Comparison of ENCODE assay signal across 22 cellular contexts in genomic region chr13:32917504-32917903, GRCh38.
DNase-seq lines count a peak whose midpoint lies in the region; ATAC-seq and TF ChIP-seq lines count a peak whose summit lies in the region.
"Had no signal": no experiment of that assay in that cellular context is flagged by ENCODE, and none has a peak within 500 bp of the region (broad histone marks: within the 10 kb centered on the region; RNA-seq: fewer than 3 reads in every experiment).

No MANE protein-coding gene starts in this region.

- no peaks in the 10 kb centered on the region for H3K27me3 ChIP-seq in brain microvascular endothelial cell (replicated peaks)
- H3K27me3 ChIP-seq in Peyer's patch = no peaks in the 10 kb centered on the region
- H3K27me3 ChIP-seq: esophagus squamous epithelium, heart left ventricle, pancreas, sigmoid colon, SJCRH30 had no signal

- H3K27ac ChIP-seq in brain microvascular endothelial cell = no peak overlapping the region
- H3K27ac ChIP-seq in Peyer's patch = no peak overlapping the region
- H3K27ac ChIP-seq: esophagus squamous epithelium, heart left ventricle, pancreas, sigmoid colon, SJCRH30 had no signal

- TF ChIP-seq CTCF in brain microvascular endothelial cell (IDR thresholded peaks at IDR 0.05; ENCODE audit: low read depth, low read length, missing control alignments) (no peak), Peyer's patch (IDR thresholded peaks at IDR 0.05) (no peak)

- no peaks in the 10 kb centered on the region for H3K27me3 Mint-ChIP-seq in activated naive CD8-positive, alpha-beta T cell
- H3K27me3 Mint-ChIP-seq in activated naive CD8-positive, alpha-beta T cell treated with anti-CD3 and anti-CD28 coated beads for 36 hours = no peaks in the 10 kb centered on the region

- no peaks in the 10 kb centered on the region for H3K4me1 ChIP-seq in Peyer's patch
- H3K4me1 ChIP-seq: esophagus squamous epithelium, heart left ventricle, pancreas, sigmoid colon had no signal

- peaks cover 13% of the 10 kb centered on the region for H3K36me3 Mint-ChIP-seq in activated naive CD8-positive, alpha-beta T cell
- peaks cover 4% of the 10 kb centered on the region for H3K36me3 Mint-ChIP-seq in activated naive CD8-positive, alpha-beta T cell treated with anti-CD3 and anti-CD28 coated beads for 36 hours
- no peaks in the 10 kb centered on the region for H3K36me3 Mint-ChIP-seq in stimulated activated effector memory CD8-positive, alpha-beta T cell treated with anti-CD3 and anti-CD28 coated beads, Interleukin-12 subunit alpha, Interleukin-12 subunit beta, amount 100 ng/mL, for 72 hours
- H3K36me3 Mint-ChIP-seq: CD8-positive, alpha-beta memory T cell had no signal

- ATAC-seq in stimulated activated effector memory CD8-positive, alpha-beta T cell treated with anti-CD3 and anti-CD28 coated beads, Interleukin-12 subunit alpha, Interleukin-12 subunit beta, amount 100 ng/mL, for 72 hours = peak; percentile 97
- ATAC-seq in GM21529 (IDR thresholded peaks at IDR 0.05; ENCODE audit: unreplicated experiment) = no peak
- ATAC-seq: HCT116, heart left ventricle, pancreas had no signal

- peak overlapping the region; percentile 55 for H3K27ac Mint-ChIP-seq in activated naive CD8-positive, alpha-beta T cell
- H3K27ac Mint-ChIP-seq in activated naive CD8-positive, alpha-beta T cell treated with anti-CD3 and anti-CD28 coated beads for 36 hours = no peak overlapping the region
- H3K27ac Mint-ChIP-seq in stimulated activated effector memory CD8-positive, alpha-beta T cell treated with anti-CD3 and anti-CD28 coated beads, Interleukin-12 subunit alpha, Interleukin-12 subunit beta, amount 100 ng/mL, for 72 hours = no peak overlapping the region
- H3K27ac Mint-ChIP-seq: CD8-positive, alpha-beta memory T cell had no signal

- H3K4me3 Mint-ChIP-seq in activated naive CD8-positive, alpha-beta T cell = no peak overlapping the region
- no peak overlapping the region for H3K4me3 Mint-ChIP-seq in activated naive CD8-positive, alpha-beta T cell treated with anti-CD3 and anti-CD28 coated beads for 36 hours
- no peak overlapping the region for H3K4me3 Mint-ChIP-seq in stimulated activated effector memory CD8-positive, alpha-beta T cell treated with anti-CD3 and anti-CD28 coated beads, Interleukin-12 subunit alpha, Interleukin-12 subunit beta, amount 100 ng/mL, for 72 hours
- H3K4me3 Mint-ChIP-seq: CD8-positive, alpha-beta memory T cell had no signal

- no peak for TF ChIP-seq POLR2A in Peyer's patch (IDR thresholded peaks at IDR 0.05)

- DNase-seq in activated naive CD8-positive, alpha-beta T cell treated with anti-CD3 and anti-CD28 coated beads for 36 hours = no peak
- DNase-seq in HT1080 (ENCODE audit: low read depth) (peak; percentile 71), brain microvascular endothelial cell (peak; percentile 12), NCI-H345 treated with DMSO at 0.1 percent for 48 hours (lab: John Stamatoyannopoulos, UW; ENCODE audit: unreplicated experiment) (no peak), Peyer's patch (no peak)
- no peak for DNase-seq in stimulated activated effector memory CD8-positive, alpha-beta T cell treated with anti-CD3 and anti-CD28 coated beads, Interleukin-12 subunit alpha, Interleukin-12 subunit beta, amount 100 ng/mL, for 72 hours (ENCODE audit: low spot score in 2 of 2)
- DNase-seq: activated CD4-positive, CD25-positive, alpha-beta regulatory T cell; CD8-positive, alpha-beta memory T cell; central memory CD4-positive, alpha-beta T cell; esophagus squamous epithelium; heart left ventricle; KG1; NCI-H2081 treated with DMSO at 0.1 percent for 48 hours; NCI-H510A treated with DMSO at 0.1 percent for 48 hours; pancreas; sigmoid colon; SJCRH30; stimulated activated CD4-positive, alpha-beta T cell treated with anti-CD3 and anti-CD28 coated beads, Interleukin-2, amount 100 ng/mL, for 24 hours had no signal

- H3K36me3 ChIP-seq in brain microvascular endothelial cell (replicated peaks) (no peaks in the 10 kb centered on the region), Peyer's patch (no peaks in the 10 kb centered on the region)
- H3K36me3 ChIP-seq: esophagus squamous epithelium, heart left ventricle, pancreas, sigmoid colon, SJCRH30 had no signal

- in situ Hi-C loops in brain microvascular endothelial cell (cut with HindIII; ENCODE audit: low pct_ligation_motif_present, low sequenced_read_pairs) = no loop called here

- H3K9me3 ChIP-seq in Peyer's patch = no peaks in the 10 kb centered on the region
- H3K9me3 ChIP-seq: esophagus squamous epithelium, pancreas had no signal

- H3K4me1 Mint-ChIP-seq in activated naive CD8-positive, alpha-beta T cell (ENCODE audit: low read depth) = peaks cover 7% of the 10 kb centered on the region
- peaks cover 7% of the 10 kb centered on the region for H3K4me1 Mint-ChIP-seq in activated naive CD8-positive, alpha-beta T cell treated with anti-CD3 and anti-CD28 coated beads for 36 hours
- H3K4me1 Mint-ChIP-seq in stimulated activated effector memory CD8-positive, alpha-beta T cell treated with anti-CD3 and anti-CD28 coated beads, Interleukin-12 subunit alpha, Interleukin-12 subunit beta, amount 100 ng/mL, for 72 hours = peaks cover 20% of the 10 kb centered on the region

- H3K9me3 Mint-ChIP-seq in activated naive CD8-positive, alpha-beta T cell (ENCODE audit: low read depth) = peaks cover 10% of the 10 kb centered on the region
- peaks cover 10% of the 10 kb centered on the region for H3K9me3 Mint-ChIP-seq in activated naive CD8-positive, alpha-beta T cell treated with anti-CD3 and anti-CD28 coated beads for 36 hours
- H3K9me3 Mint-ChIP-seq in stimulated activated effector memory CD8-positive, alpha-beta T cell treated with anti-CD3 and anti-CD28 coated beads, Interleukin-12 subunit alpha, Interleukin-12 subunit beta, amount 100 ng/mL, for 72 hours = peaks cover 4% of the 10 kb centered on the region

- H3K4me3 ChIP-seq in brain microvascular endothelial cell (ENCODE audit: low read depth, low read length) (no peak overlapping the region), Peyer's patch (no peak overlapping the region)
- H3K4me3 ChIP-seq: esophagus squamous epithelium, heart left ventricle, lung, pancreas, sigmoid colon, SJCRH30 had no signal

Comparison
In these comparisons a context has a peak if more than half of its experiments do, and no peak if none do; other contexts are left out.
1. DNase-seq: peak in HT1080 (single experiment) and brain microvascular endothelial cell (single experiment); none in activated naive CD8-positive, alpha-beta T cell treated with anti-CD3 and anti-CD28 coated beads for 36 hours (single experiment), stimulated activated effector memory CD8-positive, alpha-beta T cell treated with anti-CD3 and anti-CD28 coated beads, Interleukin-12 subunit alpha, Interleukin-12 subunit beta, amount 100 ng/mL, for 72 hours (0 of 2), NCI-H345 treated with DMSO at 0.1 percent for 48 hours (single experiment) and Peyer's patch (0 of 3).